ENCODE assay signal across 8 cellular contexts in the genomic region with DNA sequence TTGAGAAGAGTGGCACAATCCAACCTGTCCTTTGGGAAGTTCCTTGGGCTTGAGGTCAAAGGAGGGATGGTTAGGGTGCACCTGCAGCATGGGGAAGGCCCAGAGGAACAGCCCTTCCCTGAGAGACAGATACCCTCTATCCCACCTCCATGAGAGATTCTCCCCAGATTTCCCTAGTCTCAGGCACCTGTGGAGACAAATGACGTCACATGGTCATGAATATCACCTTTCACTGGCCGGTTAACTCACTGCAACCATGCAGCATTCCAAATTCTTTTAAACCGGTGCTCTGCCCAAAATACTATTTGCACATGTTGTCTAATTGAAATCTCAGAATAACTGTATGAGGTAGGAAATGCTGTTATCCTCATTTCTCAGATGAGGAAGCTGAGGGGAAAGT.
"Had no signal": no experiment of that assay in that cellular context is flagged by ENCODE, and none has a peak within 500 bp of the region (broad histone marks: within the 10 kb centered on the region; RNA-seq: fewer than 3 reads in every experiment).

No MANE protein-coding gene starts in this region.

- FAIRE-seq: G401.6, GM12878, GM12891, GM12892, GM18507, GM19239 had no signal

- DNase-seq: GDM1, GF-D8 had no signal

- H3K4me3 ChIP-seq: GM12878 had no signal

- ATAC-seq: GM12878 had no signal
